Comparison of ENCODE assay signal across 1 cellular context in the genomic region with DNA sequence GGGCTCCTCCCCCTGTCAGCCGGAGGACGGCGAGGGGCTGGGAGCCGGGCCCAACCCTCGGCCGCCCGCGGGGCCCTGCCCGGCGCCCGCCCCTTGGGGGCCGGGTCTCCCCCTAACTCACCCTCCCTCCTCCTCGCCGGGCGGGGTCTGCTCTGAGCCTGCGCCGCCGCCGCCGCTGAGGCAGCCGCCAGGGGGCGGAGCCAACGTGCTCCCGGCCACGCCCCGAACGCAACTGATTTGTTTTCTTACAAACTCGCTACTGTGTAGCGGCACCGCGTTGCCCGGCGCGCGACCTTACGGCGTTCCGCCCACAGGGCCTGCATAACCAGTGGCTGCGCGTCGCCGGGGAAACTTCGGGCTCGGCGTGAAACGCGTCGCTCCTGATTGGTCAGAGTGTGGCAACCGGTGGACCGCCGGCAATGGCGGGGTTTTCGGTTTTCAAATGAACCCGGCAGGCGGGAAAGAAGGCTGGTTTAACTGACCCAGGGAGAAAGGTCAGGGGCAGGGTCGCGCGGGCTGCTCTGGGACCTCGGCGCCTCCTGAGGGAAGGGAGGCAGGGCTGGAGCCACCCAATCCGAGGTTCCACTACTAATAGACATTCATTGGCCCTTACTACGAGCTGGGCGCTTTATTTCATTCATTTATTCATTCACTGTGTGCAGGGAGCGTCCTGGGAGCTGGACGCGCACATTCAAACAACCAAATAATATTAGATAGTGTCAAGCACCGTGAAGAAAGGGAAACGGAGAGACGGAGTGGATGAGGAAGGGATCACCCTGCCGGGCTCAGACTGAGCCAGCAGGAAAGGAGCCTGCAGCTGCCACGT.
TF ChIP-seq lines count a peak whose summit lies in the region.

A gene (minus strand): TSS at position 154 of the 826 bp plus-strand sequence. CDS start 326 bp downstream, outside the sequence.

TF ChIP-seq in K562, 482 proteins besides CTCF, POLR2A, EP300 and RAD21 (continued from another document and continues in another):
- TF ChIP-seq, protein P1, sequence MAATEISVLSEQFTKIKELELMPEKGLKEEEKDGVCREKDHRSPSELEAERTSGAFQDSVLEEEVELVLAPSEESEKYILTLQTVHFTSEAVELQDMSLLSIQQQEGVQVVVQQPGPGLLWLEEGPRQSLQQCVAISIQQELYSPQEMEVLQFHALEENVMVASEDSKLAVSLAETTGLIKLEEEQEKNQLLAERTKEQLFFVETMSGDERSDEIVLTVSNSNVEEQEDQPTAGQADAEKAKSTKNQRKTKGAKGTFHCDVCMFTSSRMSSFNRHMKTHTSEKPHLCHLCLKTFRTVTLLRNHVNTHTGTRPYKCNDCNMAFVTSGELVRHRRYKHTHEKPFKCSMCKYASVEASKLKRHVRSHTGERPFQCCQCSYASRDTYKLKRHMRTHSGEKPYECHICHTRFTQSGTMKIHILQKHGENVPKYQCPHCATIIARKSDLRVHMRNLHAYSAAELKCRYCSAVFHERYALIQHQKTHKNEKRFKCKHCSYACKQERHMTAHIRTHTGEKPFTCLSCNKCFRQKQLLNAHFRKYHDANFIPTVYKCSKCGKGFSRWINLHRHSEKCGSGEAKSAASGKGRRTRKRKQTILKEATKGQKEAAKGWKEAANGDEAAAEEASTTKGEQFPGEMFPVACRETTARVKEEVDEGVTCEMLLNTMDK (IDR thresholded peaks at IDR 0.05; ENCODE audit: borderline replicate concordance, insufficient read depth, low read depth, low read length, poor library complexity, severe bottlenecking) = no peak
- TF ChIP-seq, protein P2, sequence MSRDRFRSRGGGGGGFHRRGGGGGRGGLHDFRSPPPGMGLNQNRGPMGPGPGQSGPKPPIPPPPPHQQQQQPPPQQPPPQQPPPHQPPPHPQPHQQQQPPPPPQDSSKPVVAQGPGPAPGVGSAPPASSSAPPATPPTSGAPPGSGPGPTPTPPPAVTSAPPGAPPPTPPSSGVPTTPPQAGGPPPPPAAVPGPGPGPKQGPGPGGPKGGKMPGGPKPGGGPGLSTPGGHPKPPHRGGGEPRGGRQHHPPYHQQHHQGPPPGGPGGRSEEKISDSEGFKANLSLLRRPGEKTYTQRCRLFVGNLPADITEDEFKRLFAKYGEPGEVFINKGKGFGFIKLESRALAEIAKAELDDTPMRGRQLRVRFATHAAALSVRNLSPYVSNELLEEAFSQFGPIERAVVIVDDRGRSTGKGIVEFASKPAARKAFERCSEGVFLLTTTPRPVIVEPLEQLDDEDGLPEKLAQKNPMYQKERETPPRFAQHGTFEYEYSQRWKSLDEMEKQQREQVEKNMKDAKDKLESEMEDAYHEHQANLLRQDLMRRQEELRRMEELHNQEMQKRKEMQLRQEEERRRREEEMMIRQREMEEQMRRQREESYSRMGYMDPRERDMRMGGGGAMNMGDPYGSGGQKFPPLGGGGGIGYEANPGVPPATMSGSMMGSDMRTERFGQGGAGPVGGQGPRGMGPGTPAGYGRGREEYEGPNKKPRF (IDR thresholded peaks at IDR 0.05; ENCODE audit: low read depth, low read length) = no peak
- TF ChIP-seq, protein P3, sequence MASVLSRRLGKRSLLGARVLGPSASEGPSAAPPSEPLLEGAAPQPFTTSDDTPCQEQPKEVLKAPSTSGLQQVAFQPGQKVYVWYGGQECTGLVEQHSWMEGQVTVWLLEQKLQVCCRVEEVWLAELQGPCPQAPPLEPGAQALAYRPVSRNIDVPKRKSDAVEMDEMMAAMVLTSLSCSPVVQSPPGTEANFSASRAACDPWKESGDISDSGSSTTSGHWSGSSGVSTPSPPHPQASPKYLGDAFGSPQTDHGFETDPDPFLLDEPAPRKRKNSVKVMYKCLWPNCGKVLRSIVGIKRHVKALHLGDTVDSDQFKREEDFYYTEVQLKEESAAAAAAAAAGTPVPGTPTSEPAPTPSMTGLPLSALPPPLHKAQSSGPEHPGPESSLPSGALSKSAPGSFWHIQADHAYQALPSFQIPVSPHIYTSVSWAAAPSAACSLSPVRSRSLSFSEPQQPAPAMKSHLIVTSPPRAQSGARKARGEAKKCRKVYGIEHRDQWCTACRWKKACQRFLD (CRISPR knock-in tag; IDR thresholded peaks at IDR 0.05) = no peak; the same call in 1 of the 2 replicates
- TF ChIP-seq BCOR (IDR thresholded peaks at IDR 0.05) = no peak
- TF ChIP-seq DDX20 (tag; IDR thresholded peaks at IDR 0.05; ENCODE audit: low read depth) = no peak
- TF ChIP-seq, protein P4, sequence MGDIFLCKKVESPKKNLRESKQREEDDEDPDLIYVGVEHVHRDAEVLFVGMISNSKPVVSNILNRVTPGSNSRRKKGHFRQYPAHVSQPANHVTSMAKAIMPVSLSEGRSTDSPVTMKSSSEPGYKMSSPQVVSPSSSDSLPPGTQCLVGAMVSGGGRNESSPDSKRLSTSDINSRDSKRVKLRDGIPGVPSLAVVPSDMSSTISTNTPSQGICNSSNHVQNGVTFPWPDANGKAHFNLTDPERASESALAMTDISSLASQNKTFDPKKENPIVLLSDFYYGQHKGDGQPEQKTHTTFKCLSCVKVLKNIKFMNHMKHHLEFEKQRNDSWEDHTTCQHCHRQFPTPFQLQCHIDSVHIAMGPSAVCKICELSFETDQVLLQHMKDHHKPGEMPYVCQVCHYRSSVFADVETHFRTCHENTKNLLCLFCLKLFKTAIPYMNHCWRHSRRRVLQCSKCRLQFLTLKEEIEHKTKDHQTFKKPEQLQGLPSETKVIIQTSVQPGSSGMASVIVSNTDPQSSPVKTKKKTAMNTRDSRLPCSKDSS (IDR thresholded peaks at IDR 0.05; ENCODE audit: low read depth, partially characterized antibody) = no peak
- TF ChIP-seq, protein P5, sequence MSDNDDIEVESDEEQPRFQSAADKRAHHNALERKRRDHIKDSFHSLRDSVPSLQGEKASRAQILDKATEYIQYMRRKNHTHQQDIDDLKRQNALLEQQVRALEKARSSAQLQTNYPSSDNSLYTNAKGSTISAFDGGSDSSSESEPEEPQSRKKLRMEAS (CRISPR knock-in tag; IDR thresholded peaks at IDR 0.05) = peak; percentile 79
- peak; percentile 20 for TF ChIP-seq PCBP1 (IDR thresholded peaks at IDR 0.05; ENCODE audit: low read depth, low read length, poor library complexity, severe bottlenecking)
- TF ChIP-seq MEIS2 (IDR thresholded peaks at IDR 0.05; ENCODE audit: partially characterized antibody) = peak; percentile 66
- no peak for TF ChIP-seq SNIP1 (IDR thresholded peaks at IDR 0.05; ENCODE audit: low read depth)
- TF ChIP-seq ZKSCAN8 (CRISPR knock-in tag; IDR thresholded peaks at IDR 0.05) = no peak
- no peak for TF ChIP-seq ARHGAP35 (IDR thresholded peaks at IDR 0.05; ENCODE audit: partially characterized antibody)
- TF ChIP-seq, protein P6, sequence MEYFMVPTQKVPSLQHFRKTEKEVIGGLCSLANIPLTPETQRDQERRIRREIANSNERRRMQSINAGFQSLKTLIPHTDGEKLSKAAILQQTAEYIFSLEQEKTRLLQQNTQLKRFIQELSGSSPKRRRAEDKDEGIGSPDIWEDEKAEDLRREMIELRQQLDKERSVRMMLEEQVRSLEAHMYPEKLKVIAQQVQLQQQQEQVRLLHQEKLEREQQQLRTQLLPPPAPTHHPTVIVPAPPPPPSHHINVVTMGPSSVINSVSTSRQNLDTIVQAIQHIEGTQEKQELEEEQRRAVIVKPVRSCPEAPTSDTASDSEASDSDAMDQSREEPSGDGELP (CRISPR knock-in tag; IDR thresholded peaks at IDR 0.05; ENCODE audit: borderline replicate concordance) = peak; percentile 92
- TF ChIP-seq, protein P7, sequence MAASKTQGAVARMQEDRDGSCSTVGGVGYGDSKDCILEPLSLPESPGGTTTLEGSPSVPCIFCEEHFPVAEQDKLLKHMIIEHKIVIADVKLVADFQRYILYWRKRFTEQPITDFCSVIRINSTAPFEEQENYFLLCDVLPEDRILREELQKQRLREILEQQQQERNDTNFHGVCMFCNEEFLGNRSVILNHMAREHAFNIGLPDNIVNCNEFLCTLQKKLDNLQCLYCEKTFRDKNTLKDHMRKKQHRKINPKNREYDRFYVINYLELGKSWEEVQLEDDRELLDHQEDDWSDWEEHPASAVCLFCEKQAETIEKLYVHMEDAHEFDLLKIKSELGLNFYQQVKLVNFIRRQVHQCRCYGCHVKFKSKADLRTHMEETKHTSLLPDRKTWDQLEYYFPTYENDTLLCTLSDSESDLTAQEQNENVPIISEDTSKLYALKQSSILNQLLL (CRISPR knock-in tag; IDR thresholded peaks at IDR 0.05; ENCODE audit: borderline replicate concordance) = no peak
- TF ChIP-seq KDM5B (IDR thresholded peaks at IDR 0.05; ENCODE audit: insufficient replicate concordance, low read depth, low read length) = peak; percentile 73
- no peak for TF ChIP-seq DACH1 (IDR thresholded peaks at IDR 0.05; ENCODE audit: partially characterized antibody)
- no peak for TF ChIP-seq ZC3H11A (IDR thresholded peaks at IDR 0.05; ENCODE audit: low read depth, low read length)
- TF ChIP-seq, protein P8, sequence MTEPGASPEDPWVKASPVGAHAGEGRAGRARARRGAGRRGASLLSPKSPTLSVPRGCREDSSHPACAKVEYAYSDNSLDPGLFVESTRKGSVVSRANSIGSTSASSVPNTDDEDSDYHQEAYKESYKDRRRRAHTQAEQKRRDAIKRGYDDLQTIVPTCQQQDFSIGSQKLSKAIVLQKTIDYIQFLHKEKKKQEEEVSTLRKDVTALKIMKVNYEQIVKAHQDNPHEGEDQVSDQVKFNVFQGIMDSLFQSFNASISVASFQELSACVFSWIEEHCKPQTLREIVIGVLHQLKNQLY (CRISPR knock-in tag; conservative IDR thresholded peaks at IDR 0.05) = no peak
- TF ChIP-seq HMG20B (CRISPR knock-in tag; IDR thresholded peaks at IDR 0.05) = no peak
- peak; percentile 98 for TF ChIP-seq EP400 (IDR thresholded peaks at IDR 0.05)
- no peak for TF ChIP-seq ZNF444 (CRISPR knock-in tag; IDR thresholded peaks at IDR 0.05)
- TF ChIP-seq, protein P9, sequence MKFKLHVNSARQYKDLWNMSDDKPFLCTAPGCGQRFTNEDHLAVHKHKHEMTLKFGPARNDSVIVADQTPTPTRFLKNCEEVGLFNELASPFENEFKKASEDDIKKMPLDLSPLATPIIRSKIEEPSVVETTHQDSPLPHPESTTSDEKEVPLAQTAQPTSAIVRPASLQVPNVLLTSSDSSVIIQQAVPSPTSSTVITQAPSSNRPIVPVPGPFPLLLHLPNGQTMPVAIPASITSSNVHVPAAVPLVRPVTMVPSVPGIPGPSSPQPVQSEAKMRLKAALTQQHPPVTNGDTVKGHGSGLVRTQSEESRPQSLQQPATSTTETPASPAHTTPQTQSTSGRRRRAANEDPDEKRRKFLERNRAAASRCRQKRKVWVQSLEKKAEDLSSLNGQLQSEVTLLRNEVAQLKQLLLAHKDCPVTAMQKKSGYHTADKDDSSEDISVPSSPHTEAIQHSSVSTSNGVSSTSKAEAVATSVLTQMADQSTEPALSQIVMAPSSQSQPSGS (CRISPR knock-in tag; IDR thresholded peaks at IDR 0.05) = no peak
- TF ChIP-seq ZNF239 (CRISPR knock-in tag; IDR thresholded peaks at IDR 0.05) = no peak
- TF ChIP-seq, protein P10, sequence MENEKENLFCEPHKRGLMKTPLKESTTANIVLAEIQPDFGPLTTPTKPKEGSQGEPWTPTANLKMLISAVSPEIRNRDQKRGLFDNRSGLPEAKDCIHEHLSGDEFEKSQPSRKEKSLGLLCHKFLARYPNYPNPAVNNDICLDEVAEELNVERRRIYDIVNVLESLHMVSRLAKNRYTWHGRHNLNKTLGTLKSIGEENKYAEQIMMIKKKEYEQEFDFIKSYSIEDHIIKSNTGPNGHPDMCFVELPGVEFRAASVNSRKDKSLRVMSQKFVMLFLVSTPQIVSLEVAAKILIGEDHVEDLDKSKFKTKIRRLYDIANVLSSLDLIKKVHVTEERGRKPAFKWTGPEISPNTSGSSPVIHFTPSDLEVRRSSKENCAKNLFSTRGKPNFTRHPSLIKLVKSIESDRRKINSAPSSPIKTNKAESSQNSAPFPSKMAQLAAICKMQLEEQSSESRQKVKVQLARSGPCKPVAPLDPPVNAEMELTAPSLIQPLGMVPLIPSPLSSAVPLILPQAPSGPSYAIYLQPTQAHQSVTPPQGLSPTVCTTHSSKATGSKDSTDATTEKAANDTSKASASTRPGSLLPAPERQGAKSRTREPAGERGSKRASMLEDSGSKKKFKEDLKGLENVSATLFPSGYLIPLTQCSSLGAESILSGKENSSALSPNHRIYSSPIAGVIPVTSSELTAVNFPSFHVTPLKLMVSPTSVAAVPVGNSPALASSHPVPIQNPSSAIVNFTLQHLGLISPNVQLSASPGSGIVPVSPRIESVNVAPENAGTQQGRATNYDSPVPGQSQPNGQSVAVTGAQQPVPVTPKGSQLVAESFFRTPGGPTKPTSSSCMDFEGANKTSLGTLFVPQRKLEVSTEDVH (IDR thresholded peaks at IDR 0.05; ENCODE audit: low read depth, partially characterized antibody) = peak; percentile 84
- no peak; the same call in 1 of the 2 replicates for TF ChIP-seq MYNN (IDR thresholded peaks at IDR 0.05)
- no peak for TF ChIP-seq MYNN (CRISPR knock-in tag; IDR thresholded peaks at IDR 0.05)
- TF ChIP-seq PPARD (CRISPR knock-in tag; IDR thresholded peaks at IDR 0.05) = no peak
- TF ChIP-seq, protein P11, sequence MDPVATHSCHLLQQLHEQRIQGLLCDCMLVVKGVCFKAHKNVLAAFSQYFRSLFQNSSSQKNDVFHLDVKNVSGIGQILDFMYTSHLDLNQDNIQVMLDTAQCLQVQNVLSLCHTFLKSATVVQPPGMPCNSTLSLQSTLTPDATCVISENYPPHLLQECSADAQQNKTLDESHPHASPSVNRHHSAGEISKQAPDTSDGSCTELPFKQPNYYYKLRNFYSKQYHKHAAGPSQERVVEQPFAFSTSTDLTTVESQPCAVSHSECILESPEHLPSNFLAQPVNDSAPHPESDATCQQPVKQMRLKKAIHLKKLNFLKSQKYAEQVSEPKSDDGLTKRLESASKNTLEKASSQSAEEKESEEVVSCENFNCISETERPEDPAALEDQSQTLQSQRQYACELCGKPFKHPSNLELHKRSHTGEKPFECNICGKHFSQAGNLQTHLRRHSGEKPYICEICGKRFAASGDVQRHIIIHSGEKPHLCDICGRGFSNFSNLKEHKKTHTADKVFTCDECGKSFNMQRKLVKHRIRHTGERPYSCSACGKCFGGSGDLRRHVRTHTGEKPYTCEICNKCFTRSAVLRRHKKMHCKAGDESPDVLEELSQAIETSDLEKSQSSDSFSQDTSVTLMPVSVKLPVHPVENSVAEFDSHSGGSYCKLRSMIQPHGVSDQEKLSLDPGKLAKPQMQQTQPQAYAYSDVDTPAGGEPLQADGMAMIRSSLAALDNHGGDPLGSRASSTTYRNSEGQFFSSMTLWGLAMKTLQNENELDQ (CRISPR knock-in tag; IDR thresholded peaks at IDR 0.05; ENCODE audit: borderline replicate concordance) = no peak
- no peak for TF ChIP-seq COPS2 (conservative IDR thresholded peaks at IDR 0.05)
- TF ChIP-seq, protein P12, sequence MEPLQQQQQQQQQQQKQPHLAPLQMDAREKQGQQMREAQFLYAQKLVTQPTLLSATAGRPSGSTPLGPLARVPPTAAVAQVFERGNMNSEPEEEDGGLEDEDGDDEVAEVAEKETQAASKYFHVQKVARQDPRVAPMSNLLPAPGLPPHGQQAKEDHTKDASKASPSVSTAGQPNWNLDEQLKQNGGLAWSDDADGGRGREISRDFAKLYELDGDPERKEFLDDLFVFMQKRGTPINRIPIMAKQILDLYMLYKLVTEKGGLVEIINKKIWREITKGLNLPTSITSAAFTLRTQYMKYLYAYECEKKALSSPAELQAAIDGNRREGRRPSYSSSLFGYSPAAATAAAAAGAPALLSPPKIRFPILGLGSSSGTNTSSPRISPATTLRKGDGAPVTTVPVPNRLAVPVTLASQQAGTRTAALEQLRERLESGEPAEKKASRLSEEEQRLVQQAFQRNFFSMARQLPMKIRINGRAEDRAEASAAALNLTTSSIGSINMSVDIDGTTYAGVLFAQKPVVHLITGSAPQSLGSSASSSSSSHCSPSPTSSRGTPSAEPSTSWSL (CRISPR knock-in tag; IDR thresholded peaks at IDR 0.05; ENCODE audit: borderline replicate concordance) = no peak
- TF ChIP-seq, protein P13, sequence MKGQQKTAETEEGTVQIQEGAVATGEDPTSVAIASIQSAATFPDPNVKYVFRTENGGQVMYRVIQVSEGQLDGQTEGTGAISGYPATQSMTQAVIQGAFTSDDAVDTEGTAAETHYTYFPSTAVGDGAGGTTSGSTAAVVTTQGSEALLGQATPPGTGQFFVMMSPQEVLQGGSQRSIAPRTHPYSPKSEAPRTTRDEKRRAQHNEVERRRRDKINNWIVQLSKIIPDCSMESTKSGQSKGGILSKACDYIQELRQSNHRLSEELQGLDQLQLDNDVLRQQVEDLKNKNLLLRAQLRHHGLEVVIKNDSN (CRISPR knock-in tag; IDR thresholded peaks at IDR 0.05) = no peak; the same call in 1 of the 2 replicates
- no peak for TF ChIP-seq ESRRB (CRISPR knock-in tag; IDR thresholded peaks at IDR 0.05; ENCODE audit: borderline replicate concordance)
